In genomic region chr5:167699434-167699833, GRCh38 we compare ENCODE assay signal across 13 cellular contexts.
A peak's percentile ranks its signal among the peaks of the same experiment; 100 is the strongest.
DNase-seq lines count a peak whose midpoint lies in the region; ATAC-seq, FAIRE-seq and TF ChIP-seq lines count a peak whose summit lies in the region.
"Had no signal": no experiment of that assay in that cellular context is flagged by ENCODE, and none has a peak within 500 bp of the region (broad histone marks: within the 10 kb centered on the region; RNA-seq: fewer than 3 reads in every experiment).

No MANE protein-coding gene starts in this region.

- peak; percentile 82 to 93; a peak in 4 of 5 replicates for TF ChIP-seq EP300 in A549 (IDR thresholded peaks at IDR 0.05)

- no peaks in the 10 kb centered on the region for H3K4me1 Mint-ChIP-seq in immature natural killer cell

- peak overlapping the region; percentile 78 for H3K4me2 ChIP-seq in A549
- H3K4me2 ChIP-seq: BLaER1 had no signal

- TF ChIP-seq POLR2A in A549 (IDR thresholded peaks at IDR 0.05; ENCODE audit: low read length), result no peak

- H3K27ac ChIP-seq in A549, result peak overlapping the region; percentile 86 to 92
- H3K27ac ChIP-seq in iPS-18a (ENCODE audit: low read length), result peak overlapping the region; percentile 73
- H3K27ac ChIP-seq: BLaER1 had no signal

- H3K9me3 ChIP-seq in A549, result no peaks in the 10 kb centered on the region
- no peaks in the 10 kb centered on the region for H3K9me3 ChIP-seq in iPS-18a (ENCODE audit: control insufficient read depth, low read depth, low read length)
- H3K9me3 ChIP-seq: BLaER1, thyroid gland had no signal

- peaks cover 0 to 7% (median 2%) of the 10 kb centered on the region in 6 donors for H3K9me3 Mint-ChIP-seq in immature natural killer cell

- no peaks in the 10 kb centered on the region for H3K27me3 ChIP-seq in iPS-18a (ENCODE audit: control insufficient read depth, insufficient read depth, low read length)
- H3K27me3 ChIP-seq: BLaER1, thyroid gland had no signal

- H3K9ac ChIP-seq in iPS-18a (ENCODE audit: low read length), result peak overlapping the region; percentile 44
- H3K9ac ChIP-seq: BLaER1 had no signal

- peak; percentile 99 for FAIRE-seq in A549 (lab: Jason Lieb, UNC)

- no peak for TF ChIP-seq CTCF in A549 (IDR thresholded peaks at IDR 0.05)

- no peak overlapping the region for H3K4me3 Mint-ChIP-seq in immature natural killer cell
- H3K4me3 Mint-ChIP-seq: natural killer cell treated with Interleukin-12 subunit alpha and Interleukin-12 subunit beta and Interleukin-15 and Interleukin-18, amount 100 ng/mL, for 72 hours had no signal

- WGBS in A549 (ENCODE audit: missing lambda C conversion rate), result 0% methylated on average over 1 of the region's 1 CpG

- no peak overlapping the region for H3K4me3 ChIP-seq in A549
- peak overlapping the region; percentile 20 for H3K4me3 ChIP-seq in iPS-18a (ENCODE audit: low read length)
- H3K4me3 ChIP-seq: BLaER1, thyroid gland had no signal

- H3K27me3 Mint-ChIP-seq in immature natural killer cell (ENCODE audit: low read depth in 3 of 3), result peaks cover 2 to 4% (median 2%) of the 10 kb centered on the region in 3 donors
- H3K27me3 Mint-ChIP-seq: natural killer cell treated with Interleukin-12 subunit alpha and Interleukin-12 subunit beta and Interleukin-15 and Interleukin-18, amount 100 ng/mL, for 72 hours had no signal

- peak; percentile 49 to 66 for TF ChIP-seq RAD21 in A549 (conservative IDR thresholded peaks at IDR 0.05 in 1 of 2, IDR thresholded peaks at IDR 0.05 in 1 of 2)

- DNase-seq in A549 (ENCODE audit: low read depth in 1 of 2, low spot score in 1 of 2) (peak; percentile 69 to 97), amniotic epithelial cell (ENCODE audit: low read depth) (peak; percentile 100), immature natural killer cell (no peak), NCI-H1694 (lab: John Stamatoyannopoulos, UW) (no peak), NCI-H510A treated with DMSO at 0.1 percent for 48 hours (lab: John Stamatoyannopoulos, UW) (no peak)
- no peak for DNase-seq in stimulated activated CD4-positive, alpha-beta T cell treated with anti-CD3 and anti-CD28 coated beads, Interleukin-4, amount 100 ng/mL, for 1 hour
- DNase-seq: activated T-cell treated with anti-CD3 and anti-CD28 coated beads, Interleukin-2, amount 50 U/mL, for 48 hours; NCI-H510A; thyroid gland had no signal

- CTCF ChIA-PET in A549 (lab: Yijun Ruan, JAX), result interaction anchor here (0.6 to 1.8 kb wide), 8 partner anchors 12 to 348 kb away, joined by 3 to 6 read pairs (median 3); no protein-coding TSS in a partner anchor

- H3K4me1 ChIP-seq in A549, result peaks cover 34% of the 10 kb centered on the region
- H3K4me1 ChIP-seq in iPS-18a (ENCODE audit: control insufficient read depth, low read depth, low read length), result peaks cover 29% of the 10 kb centered on the region
- H3K4me1 ChIP-seq: BLaER1, thyroid gland had no signal

- H3K36me3 Mint-ChIP-seq in immature natural killer cell, result no peaks in the 10 kb centered on the region
- H3K36me3 Mint-ChIP-seq: natural killer cell treated with Interleukin-12 subunit alpha and Interleukin-12 subunit beta and Interleukin-15 and Interleukin-18, amount 100 ng/mL, for 72 hours had no signal

- no peaks in the 10 kb centered on the region for H3K36me3 ChIP-seq in iPS-18a (ENCODE audit: control insufficient read depth, low read depth, low read length)
- H3K36me3 ChIP-seq: thyroid gland had no signal

- POLR2A ChIA-PET in A549 (lab: Yijun Ruan, JAX), result interaction anchor here (0.6 kb wide), 1 partner anchor 30 kb away, joined by 3 read pairs; no protein-coding TSS in a partner anchor

- no peak overlapping the region for H3K27ac Mint-ChIP-seq in immature natural killer cell
- H3K27ac Mint-ChIP-seq: natural killer cell treated with Interleukin-12 subunit alpha and Interleukin-12 subunit beta and Interleukin-15 and Interleukin-18, amount 100 ng/mL, for 72 hours had no signal

- ATAC-seq in A549 (peak; percentile 99 to 100), HG02870 (IDR thresholded peaks at IDR 0.05; ENCODE audit: unreplicated experiment) (peak; percentile 83)

TF ChIP-seq in A549, 52 proteins besides CTCF, POLR2A, EP300 and RAD21 (continues in another document):
- TF ChIP-seq NR3C1 (IDR thresholded peaks at IDR 0.05) (no peak), MAZ (IDR thresholded peaks at IDR 0.05; ENCODE audit: borderline replicate concordance, low read depth, low read length) (no peak), HDAC2 (IDR thresholded peaks at IDR 0.05) (no peak), ZC3H11A (IDR thresholded peaks at IDR 0.05) (no peak), MAX (IDR thresholded peaks at IDR 0.05) (peak; percentile 75), CEBPB (IDR thresholded peaks at IDR 0.05) (peak; percentile 30 to 88; a peak in 3 of 4 replicates), PHF8 (IDR thresholded peaks at IDR 0.05; ENCODE audit: borderline replicate concordance, low read depth) (no peak), ELK1 (IDR thresholded peaks at IDR 0.05; ENCODE audit: low read depth, low read length) (no peak), FOSB (CRISPR knock-in tag; IDR thresholded peaks at IDR 0.05) (no peak), JUN (IDR thresholded peaks at IDR 0.05) (peak; percentile 87 to 92), ZSCAN20 (CRISPR knock-in tag; IDR thresholded peaks at IDR 0.05) (no peak), CHD2 (IDR thresholded peaks at IDR 0.05; ENCODE audit: low read length, partially characterized antibody) (no peak), SMC3 (IDR thresholded peaks at IDR 0.05) (peak; percentile 45), HOXA7 (CRISPR knock-in tag; IDR thresholded peaks at IDR 0.05) (no peak), USF2 (IDR thresholded peaks at IDR 0.05) (no peak), ESRRA (IDR thresholded peaks at IDR 0.05; ENCODE audit: borderline replicate concordance, low read length) (no peak), HES2 (IDR thresholded peaks at IDR 0.05) (0 out of 2 replicates have a peak, but pooled peaks have one; percentile 20), CBX8 (IDR thresholded peaks at IDR 0.05) (no peak), BCL3 (IDR thresholded peaks at IDR 0.05) (peak; percentile 59; the same call in 1 of the 3 replicates), HOXB5 (CRISPR knock-in tag; IDR thresholded peaks at IDR 0.05) (0 out of 2 replicates have a peak, but pooled peaks have one; percentile 57), NFE2L2 (conservative IDR thresholded peaks at IDR 0.05; ENCODE audit: low read length) (no peak), GATA3 (IDR thresholded peaks at IDR 0.05; ENCODE audit: borderline replicate concordance) (peak; percentile 95), CHD4 (IDR thresholded peaks at IDR 0.05; ENCODE audit: borderline replicate concordance) (no peak), E2F6 (IDR thresholded peaks at IDR 0.05; ENCODE audit: borderline replicate concordance, low read depth) (no peak), RCOR1 (IDR thresholded peaks at IDR 0.05; ENCODE audit: low read depth, low read length) (no peak)

Comparison
In these comparisons a context has a peak if more than half of its experiments do, and no peak if none do; other contexts are left out.
1. DNase-seq: peak in A549 (2 of 2) and amniotic epithelial cell (single experiment); none in stimulated activated CD4-positive, alpha-beta T cell treated with anti-CD3 and anti-CD28 coated beads, Interleukin-4, amount 100 ng/mL, for 1 hour (single experiment), immature natural killer cell (0 of 3), NCI-H1694 (single experiment) and NCI-H510A treated with DMSO at 0.1 percent for 48 hours (single experiment).